8 cellular contexts compared by ENCODE assay signal in genomic region chr9:135085830-135086546, GRCh38. TPM values are rescaled to one million over a fixed set of nuclear protein-coding genes. Genes with fewer than 3 reads are reported as not detected.
DNase-seq lines count a peak whose midpoint lies in the region; ATAC-seq and TF ChIP-seq lines count a peak whose summit lies in the region.

No MANE protein-coding gene starts in this region.

- H3K27me3 Mint-ChIP-seq in effector memory CD8-positive, alpha-beta T cell: peaks cover 39 to 58% of the 10 kb centered on the region in 2 donors

- 11 to 14% methylated on average over 30 of the region's 30 CpGs for WGBS in lung, 2 donors

- H3K36me3 Mint-ChIP-seq in effector memory CD8-positive, alpha-beta T cell (ENCODE audit: insufficient read depth): no peaks in the 10 kb centered on the region

- peaks cover 5% of the 10 kb centered on the region for H3K27me3 ChIP-seq in lung (ENCODE audit: control insufficient read depth, insufficient read depth)

- peak; percentile 64 for DNase-seq in EH (ENCODE audit: low read depth)
- DNase-seq in KG1 (lab: John Stamatoyannopoulos, UW): peak; percentile 24
- DNase-seq in effector memory CD8-positive, alpha-beta T cell: no peak
- peak; percentile 82 for DNase-seq in lung (ENCODE audit: low spot score)
- peak; percentile 13 for DNase-seq in stimulated activated CD8-positive, alpha-beta memory T cell treated with anti-CD3 and anti-CD28 coated beads, Interleukin-7, amount 100 ng/mL, for 24 hours (ENCODE audit: low read depth)

- no peaks in the 10 kb centered on the region for H3K9me3 Mint-ChIP-seq in effector memory CD8-positive, alpha-beta T cell

- H3K27ac Mint-ChIP-seq in effector memory CD8-positive, alpha-beta T cell: no peak overlapping the region

- peaks cover 0 to 2% of the 10 kb centered on the region in 2 donors for H3K4me1 ChIP-seq in lung (ENCODE audit: control insufficient read depth in 2 of 2, insufficient read depth in 2 of 2, low read length in 2 of 2)

- H3K4me3 Mint-ChIP-seq in effector memory CD8-positive, alpha-beta T cell: peak overlapping the region; percentile 16 to 25

- H3K4me3 ChIP-seq in lung: no peak overlapping the region

- no peak overlapping the region for H3K27ac ChIP-seq in lung (ENCODE audit: low read depth in 1 of 2, low read length in 1 of 2)

- ATAC-seq in SK-N-SH treated with all-trans-retinoic acid at 6 μM for 48 hours (peak; percentile 85), lung (ENCODE audit: insufficient read depth, low FRiP score) (peak; percentile 83), HG02623 (IDR thresholded peaks at IDR 0.05; ENCODE audit: unreplicated experiment) (no peak), HG03039 (IDR thresholded peaks at IDR 0.05; ENCODE audit: unreplicated experiment) (no peak)
- no peak for ATAC-seq in effector memory CD8-positive, alpha-beta T cell (replicated peaks)

- H3K4me1 Mint-ChIP-seq in effector memory CD8-positive, alpha-beta T cell (ENCODE audit: low read depth in 2 of 2): peaks cover 4 to 5% of the 10 kb centered on the region in 2 donors

- no peaks in the 10 kb centered on the region for H3K9me3 ChIP-seq in lung (ENCODE audit: control insufficient read depth in 2 of 2, insufficient read depth in 1 of 2, low read length in 1 of 2)

- peak; percentile 63 for TF ChIP-seq CTCF in lung (IDR thresholded peaks at IDR 0.05; ENCODE audit: control extremely low read depth, extremely low read depth)

- H3K36me3 ChIP-seq in lung (ENCODE audit: control insufficient read depth in 2 of 2, insufficient read depth in 2 of 2, low read length in 2 of 2): no peaks in the 10 kb centered on the region

TF ChIP-seq in SK-N-SH treated with all-trans-retinoic acid at 6 μM for 48 hours, 23 proteins besides CTCF, POLR2A, EP300 and RAD21:
- no peak for TF ChIP-seq ARNTL (CRISPR knock-in tag; IDR thresholded peaks at IDR 0.05; ENCODE audit: borderline replicate concordance, low read depth)
- TF ChIP-seq PATZ1 (CRISPR knock-in tag; IDR thresholded peaks at IDR 0.05; ENCODE audit: borderline replicate concordance): no peak
- TF ChIP-seq POU6F1 (CRISPR knock-in tag; IDR thresholded peaks at IDR 0.05; ENCODE audit: borderline replicate concordance, low read depth): no peak
- TF ChIP-seq ESRRG (CRISPR knock-in tag; IDR thresholded peaks at IDR 0.05): no peak
- no peak for TF ChIP-seq PPARA (CRISPR knock-in tag; IDR thresholded peaks at IDR 0.05; ENCODE audit: borderline replicate concordance)
- TF ChIP-seq ZNF565 (CRISPR knock-in tag; conservative IDR thresholded peaks at IDR 0.05; ENCODE audit: low read depth): no peak
- no peak for TF ChIP-seq ZNF8 (CRISPR knock-in tag; IDR thresholded peaks at IDR 0.05)
- no peak for TF ChIP-seq TOX (CRISPR knock-in tag; IDR thresholded peaks at IDR 0.05; ENCODE audit: borderline replicate concordance)
- TF ChIP-seq CSDC2 (CRISPR knock-in tag; IDR thresholded peaks at IDR 0.05): no peak
- TF ChIP-seq ZNF70 (CRISPR knock-in tag; IDR thresholded peaks at IDR 0.05): no peak
- no peak for TF ChIP-seq OSR1 (CRISPR knock-in tag; IDR thresholded peaks at IDR 0.05)
- TF ChIP-seq GLIS3 (CRISPR knock-in tag; IDR thresholded peaks at IDR 0.05): no peak
- TF ChIP-seq SNAI2 (CRISPR knock-in tag; IDR thresholded peaks at IDR 0.05): no peak
- no peak for TF ChIP-seq BACH2 (CRISPR knock-in tag; IDR thresholded peaks at IDR 0.05; ENCODE audit: borderline replicate concordance)

RNA-seq across cellular contexts. Expression of gene OLFM1, which starts 1.5 kb away (rescaled TPM):
- 10 to 100 TPM in 1 of 2 donors, 1 to 10 TPM in 1; 8.2 to 24.8 TPM for total RNA-seq in lung
- polyA plus RNA-seq in lung: 10 to 100 TPM in 1 of 2 donors, 1 to 10 TPM in 1; 7.6 to 23.4 TPM

Comparison
In these comparisons a context has a peak if more than half of its experiments do, and no peak if none do; other contexts are left out.
1. DNase-seq: peak in EH (single experiment), KG1 (single experiment), lung (single experiment) and stimulated activated CD8-positive, alpha-beta memory T cell treated with anti-CD3 and anti-CD28 coated beads, Interleukin-7, amount 100 ng/mL, for 24 hours (single experiment); none in effector memory CD8-positive, alpha-beta T cell (0 of 3).
2. ATAC-seq: peak in SK-N-SH treated with all-trans-retinoic acid at 6 μM for 48 hours (single experiment) and lung (single experiment); none in effector memory CD8-positive, alpha-beta T cell (single experiment), HG02623 (single experiment) and HG03039 (single experiment).